Comparison of ENCODE assay signal across 10 cellular contexts in the genomic region with DNA sequence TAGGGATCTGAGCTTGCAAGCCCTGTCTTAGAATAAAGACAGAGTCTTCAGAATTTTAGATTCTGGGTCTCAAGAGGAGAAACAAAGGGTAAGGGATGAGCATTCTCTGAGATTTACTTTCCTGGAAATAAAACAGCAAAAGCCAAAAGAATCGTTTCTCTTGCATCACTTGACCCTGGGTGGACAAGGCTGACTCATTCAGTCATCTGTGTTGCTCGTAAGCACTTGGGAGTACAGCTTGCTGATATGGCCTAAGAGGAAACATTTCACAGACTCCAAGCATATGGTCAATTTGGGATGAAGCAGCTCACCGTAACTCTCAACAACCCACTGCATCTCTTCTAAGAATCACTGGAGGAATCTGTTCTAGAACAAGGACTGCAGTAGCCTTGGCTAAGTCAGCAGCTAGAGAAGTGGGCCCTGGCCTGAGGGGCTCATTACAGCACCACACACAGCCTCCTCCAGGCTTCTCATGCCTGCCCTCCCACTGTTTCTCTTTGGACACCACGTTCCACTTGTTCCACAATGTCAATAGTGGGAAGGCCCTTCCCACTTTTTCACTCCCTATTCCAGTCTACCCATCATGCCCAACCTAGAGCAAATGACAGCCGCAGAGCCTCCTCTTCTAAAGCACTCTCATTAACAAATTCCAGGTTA.
DNase-seq lines count a peak whose midpoint lies in the region; ATAC-seq and TF ChIP-seq lines count a peak whose summit lies in the region.
"Had no signal": no experiment of that assay in that cellular context is flagged by ENCODE, and none has a peak within 500 bp of the region (broad histone marks: within the 10 kb centered on the region; RNA-seq: fewer than 3 reads in every experiment).

No MANE protein-coding gene starts in this region.

- no peak overlapping the region for H3K27ac ChIP-seq in naive thymus-derived CD4-positive, alpha-beta T cell (ENCODE audit: low read depth, low read length)
- no peak overlapping the region for H3K27ac ChIP-seq in endodermal cell (ENCODE audit: low read depth, low read length)
- H3K27ac ChIP-seq: C4-2B had no signal

- H3K9me3 Mint-ChIP-seq in naive thymus-derived CD4-positive, alpha-beta T cell, result peaks cover 0 to 3% (median 0%) of the 10 kb centered on the region in 11 donors
- no peaks in the 10 kb centered on the region for H3K9me3 Mint-ChIP-seq in endodermal cell

- POLR2A ChIA-PET in AG04449 (lab: Yijun Ruan, JAX), result interaction anchor here (0.5 kb wide), 1 partner anchor 47 kb away, joined by 3 read pairs; no protein-coding TSS in a partner anchor
- POLR2A ChIA-PET in naive thymus-derived CD4-positive, alpha-beta T cell (lab: Charles Lee), result no interaction called here

- peaks cover 14 to 47% (median 24%) of the 10 kb centered on the region in 7 donors for H3K4me1 Mint-ChIP-seq in naive thymus-derived CD4-positive, alpha-beta T cell
- no peaks in the 10 kb centered on the region for H3K4me1 Mint-ChIP-seq in endodermal cell

- peaks cover 23 to 68% (median 47%) of the 10 kb centered on the region in 5 donors for H3K36me3 Mint-ChIP-seq in naive thymus-derived CD4-positive, alpha-beta T cell
- no peaks in the 10 kb centered on the region for H3K36me3 Mint-ChIP-seq in endodermal cell (ENCODE audit: low read depth)

- no peaks in the 10 kb centered on the region for H3K27me3 Mint-ChIP-seq in naive thymus-derived CD4-positive, alpha-beta T cell
- no peaks in the 10 kb centered on the region for H3K27me3 Mint-ChIP-seq in endodermal cell (ENCODE audit: insufficient read depth)

- CTCF ChIA-PET in AG04449 (lab: Yijun Ruan, JAX), result interaction anchor here (0.8 to 1.2 kb wide), 3 partner anchors 13 to 123 kb away, joined by 3 read pairs; no protein-coding TSS in a partner anchor
- CTCF ChIA-PET in naive thymus-derived CD4-positive, alpha-beta T cell (lab: Charles Lee), result no interaction called here

- WGBS in endodermal cell (ENCODE audit: insufficient coverage in 1 of 2, insufficient read length in 1 of 2), 2 experiments, result 86% methylated on average over 4 to 5 of the region's 5 CpGs

- intact Hi-C loops in naive thymus-derived CD4-positive, alpha-beta T cell (cut with micrococcal nuclease), result no loop called here

- H3K36me3 ChIP-seq in naive thymus-derived CD4-positive, alpha-beta T cell (ENCODE audit: control insufficient read depth in 2 of 3, insufficient read depth in 3 of 3, low read length in 3 of 3), result peaks cover 0 to 22% (median 0%) of the 10 kb centered on the region in 3 experiments
- H3K36me3 ChIP-seq in endodermal cell (ENCODE audit: control insufficient read depth, insufficient read depth, low read length), result no peaks in the 10 kb centered on the region

- no peaks in the 10 kb centered on the region for H3K4me1 ChIP-seq in naive thymus-derived CD4-positive, alpha-beta T cell (ENCODE audit: control insufficient read depth in 2 of 2, insufficient read depth in 2 of 2, low read length in 2 of 2)
- H3K4me1 ChIP-seq in endodermal cell (ENCODE audit: control insufficient read depth, insufficient read depth, low read length), result no peaks in the 10 kb centered on the region

- DNase-seq in AG04449 (ENCODE audit: low read depth, low spot score), result peak; percentile 86
- DNase-seq in NCI-H69 (lab: John Stamatoyannopoulos, UW), result peak; percentile 5
- DNase-seq in epidermal melanocyte (ENCODE audit: insufficient read length, low spot score), result peak; percentile 51
- no peak for DNase-seq in naive thymus-derived CD4-positive, alpha-beta T cell
- no peak for DNase-seq in hippocampal formation (lab: John Stamatoyannopoulos, UW)
- no peak for DNase-seq in endodermal cell
- DNase-seq: stimulated activated CD4-positive, alpha-beta T cell treated with anti-CD3 and anti-CD28 coated beads, Interleukin-4, amount 100 ng/mL, for 4 hours had no signal

- H3K9me3 ChIP-seq in naive thymus-derived CD4-positive, alpha-beta T cell (ENCODE audit: control insufficient read depth in 2 of 3, low read length in 3 of 3), result no peaks in the 10 kb centered on the region
- H3K9me3 ChIP-seq in endodermal cell (ENCODE audit: control insufficient read depth, low read length), result no peaks in the 10 kb centered on the region

- H3K9ac ChIP-seq in endodermal cell (ENCODE audit: extremely low read depth, low read length, poor library complexity, severe bottlenecking), result no peak overlapping the region

- no peak for TF ChIP-seq CTCF in AG04449 (IDR thresholded peaks at IDR 0.05; ENCODE audit: insufficient read depth, low read length, missing control alignments)
- TF ChIP-seq CTCF in endodermal cell (conservative IDR thresholded peaks at IDR 0.05), result no peak

- ATAC-seq in naive thymus-derived CD4-positive, alpha-beta T cell, result peak; percentile 22
- ATAC-seq in GM18907 (IDR thresholded peaks at IDR 0.05; ENCODE audit: unreplicated experiment) (no peak), HG03432 (IDR thresholded peaks at IDR 0.05; ENCODE audit: unreplicated experiment) (no peak)

- H3K4me3 ChIP-seq in AG04449 (ENCODE audit: low read depth, low read length), result no peak overlapping the region
- no peak overlapping the region for H3K4me3 ChIP-seq in naive thymus-derived CD4-positive, alpha-beta T cell (ENCODE audit: low read length)
- H3K4me3 ChIP-seq in endodermal cell (ENCODE audit: low read length), result no peak overlapping the region

- H3K27me3 ChIP-seq in naive thymus-derived CD4-positive, alpha-beta T cell (ENCODE audit: control insufficient read depth in 2 of 2, insufficient read depth in 2 of 2, low read length in 2 of 2), result no peaks in the 10 kb centered on the region
- no peaks in the 10 kb centered on the region for H3K27me3 ChIP-seq in endodermal cell (ENCODE audit: control insufficient read depth, insufficient read depth, low read length, poor library complexity, severe bottlenecking)

- H3K27ac Mint-ChIP-seq in naive thymus-derived CD4-positive, alpha-beta T cell, result peak overlapping the region in 2 of 9 donors; percentile 54 to 80
- H3K27ac Mint-ChIP-seq in endodermal cell, result no peak overlapping the region

- H3K4me3 Mint-ChIP-seq in naive thymus-derived CD4-positive, alpha-beta T cell, result no peak overlapping the region
- no peak overlapping the region for H3K4me3 Mint-ChIP-seq in endodermal cell

Comparison
In these comparisons a context has a peak if more than half of its experiments do, and no peak if none do; other contexts are left out.
1. DNase-seq: peak in AG04449 (single experiment), NCI-H69 (single experiment) and epidermal melanocyte (single experiment); none in naive thymus-derived CD4-positive, alpha-beta T cell (0 of 9), hippocampal formation (0 of 2) and endodermal cell (single experiment).